In the genomic region with DNA sequence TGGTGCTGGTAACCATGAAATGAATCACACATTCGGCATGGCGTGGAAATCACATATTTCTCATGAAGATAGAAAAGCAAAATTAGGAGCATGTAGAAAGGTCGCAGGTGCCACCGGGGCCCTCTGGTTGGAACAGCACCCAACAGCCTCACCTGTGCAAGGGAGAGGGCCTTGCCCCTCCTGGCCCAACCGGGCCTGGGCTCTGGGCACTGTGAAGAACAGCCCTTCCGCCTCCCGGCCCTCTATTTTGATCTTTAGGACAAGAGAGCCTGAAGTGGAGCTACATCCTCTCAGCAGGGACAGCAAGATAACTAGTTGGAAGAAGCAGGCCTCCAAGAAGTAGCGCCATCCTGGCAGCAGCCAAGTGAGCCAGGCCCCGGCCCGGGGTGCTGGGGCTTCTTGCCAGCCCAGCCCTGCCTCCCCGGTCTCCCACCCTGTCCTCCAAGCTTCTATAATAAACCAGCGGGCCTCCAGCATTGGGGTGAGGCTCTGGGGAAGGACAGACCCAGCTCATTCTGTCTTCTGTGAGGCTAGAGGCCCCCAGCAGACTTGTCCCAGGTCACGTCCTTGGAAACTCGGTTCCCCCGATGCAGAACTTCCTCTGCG, we compare ENCODE assay signal across 2 cellular contexts.
TF ChIP-seq lines count a peak whose summit lies in the region.

No MANE protein-coding gene starts in this region.

TF ChIP-seq in GM23338, 12 proteins besides CTCF, POLR2A, EP300 and RAD21 (continues in another document):
- no peak for TF ChIP-seq EZH2 (IDR thresholded peaks at IDR 0.05; ENCODE audit: low read depth, unreplicated experiment)
- no peak for TF ChIP-seq CREB1 (CRISPR knock-in tag; IDR thresholded peaks at IDR 0.05; ENCODE audit: low read depth)
- no peak for TF ChIP-seq EZH2phosphoT487 (IDR thresholded peaks at IDR 0.05; ENCODE audit: unreplicated experiment)
- TF ChIP-seq ZNF331 (CRISPR knock-in tag; IDR thresholded peaks at IDR 0.05; ENCODE audit: low read depth): no peak
- TF ChIP-seq, protein P1, sequence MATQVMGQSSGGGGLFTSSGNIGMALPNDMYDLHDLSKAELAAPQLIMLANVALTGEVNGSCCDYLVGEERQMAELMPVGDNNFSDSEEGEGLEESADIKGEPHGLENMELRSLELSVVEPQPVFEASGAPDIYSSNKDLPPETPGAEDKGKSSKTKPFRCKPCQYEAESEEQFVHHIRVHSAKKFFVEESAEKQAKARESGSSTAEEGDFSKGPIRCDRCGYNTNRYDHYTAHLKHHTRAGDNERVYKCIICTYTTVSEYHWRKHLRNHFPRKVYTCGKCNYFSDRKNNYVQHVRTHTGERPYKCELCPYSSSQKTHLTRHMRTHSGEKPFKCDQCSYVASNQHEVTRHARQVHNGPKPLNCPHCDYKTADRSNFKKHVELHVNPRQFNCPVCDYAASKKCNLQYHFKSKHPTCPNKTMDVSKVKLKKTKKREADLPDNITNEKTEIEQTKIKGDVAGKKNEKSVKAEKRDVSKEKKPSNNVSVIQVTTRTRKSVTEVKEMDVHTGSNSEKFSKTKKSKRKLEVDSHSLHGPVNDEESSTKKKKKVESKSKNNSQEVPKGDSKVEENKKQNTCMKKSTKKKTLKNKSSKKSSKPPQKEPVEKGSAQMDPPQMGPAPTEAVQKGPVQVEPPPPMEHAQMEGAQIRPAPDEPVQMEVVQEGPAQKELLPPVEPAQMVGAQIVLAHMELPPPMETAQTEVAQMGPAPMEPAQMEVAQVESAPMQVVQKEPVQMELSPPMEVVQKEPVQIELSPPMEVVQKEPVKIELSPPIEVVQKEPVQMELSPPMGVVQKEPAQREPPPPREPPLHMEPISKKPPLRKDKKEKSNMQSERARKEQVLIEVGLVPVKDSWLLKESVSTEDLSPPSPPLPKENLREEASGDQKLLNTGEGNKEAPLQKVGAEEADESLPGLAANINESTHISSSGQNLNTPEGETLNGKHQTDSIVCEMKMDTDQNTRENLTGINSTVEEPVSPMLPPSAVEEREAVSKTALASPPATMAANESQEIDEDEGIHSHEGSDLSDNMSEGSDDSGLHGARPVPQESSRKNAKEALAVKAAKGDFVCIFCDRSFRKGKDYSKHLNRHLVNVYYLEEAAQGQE (IDR thresholded peaks at IDR 0.05; ENCODE audit: unreplicated experiment): no peak
- TF ChIP-seq JUNB (IDR thresholded peaks at IDR 0.05; ENCODE audit: unreplicated experiment): no peak
- TF ChIP-seq ZNF114 (CRISPR knock-in tag; IDR thresholded peaks at IDR 0.05): no peak
- no peak for TF ChIP-seq ETS1 (IDR thresholded peaks at IDR 0.05)
- no peak for TF ChIP-seq NANOG (IDR thresholded peaks at IDR 0.05; ENCODE audit: borderline replicate concordance)
- TF ChIP-seq POLR2AphosphoS5 (IDR thresholded peaks at IDR 0.05; ENCODE audit: low read depth): no peak

TF ChIP-seq in H1, 55 proteins besides CTCF, POLR2A, EP300 and RAD21:
- TF ChIP-seq CHD7 (IDR thresholded peaks at IDR 0.05; ENCODE audit: insufficient replicate concordance, low read length) (no peak), SRF (IDR thresholded peaks at IDR 0.05; ENCODE audit: low read depth, low read length) (no peak), KDM5A (IDR thresholded peaks at IDR 0.05; ENCODE audit: low read length) (no peak), CREB1 (IDR thresholded peaks at IDR 0.05) (no peak), YY1 (IDR thresholded peaks at IDR 0.05; ENCODE audit: low read depth, low read length) (no peak), KDM4A (IDR thresholded peaks at IDR 0.05; ENCODE audit: low read depth, low read length, severe bottlenecking) (no peak), GABPA (IDR thresholded peaks at IDR 0.05; ENCODE audit: borderline replicate concordance, insufficient read depth, low read length) (no peak), SP2 (IDR thresholded peaks at IDR 0.05; ENCODE audit: low read length) (no peak), JUND (IDR thresholded peaks at IDR 0.05; ENCODE audit: low read length) (no peak), NANOG (IDR thresholded peaks at IDR 0.05; ENCODE audit: insufficient read depth, low read depth, low read length, poor library complexity, severe bottlenecking) (no peak), RBBP5 (IDR thresholded peaks at IDR 0.05; ENCODE audit: borderline replicate concordance, low read depth, low read length) (no peak), CHD2 (IDR thresholded peaks at IDR 0.05; ENCODE audit: low read length) (no peak), CBX8 (IDR thresholded peaks at IDR 0.05; ENCODE audit: borderline replicate concordance, low read depth, low read length) (no peak), NRF1 (IDR thresholded peaks at IDR 0.05; ENCODE audit: low read depth, low read length) (no peak), TAF1 (IDR thresholded peaks at IDR 0.05; ENCODE audit: low read depth, low read length) (no peak), SIRT6 (IDR thresholded peaks at IDR 0.05; ENCODE audit: low read length) (no peak), BCL11A (IDR thresholded peaks at IDR 0.05; ENCODE audit: low read depth in 2 of 2, low read length in 2 of 2) (no peak), SIX5 (IDR thresholded peaks at IDR 0.05; ENCODE audit: low read depth, low read length) (no peak), CEBPB (IDR thresholded peaks at IDR 0.05; ENCODE audit: low read depth, low read length) (no peak)
- TF ChIP-seq, protein P2, sequence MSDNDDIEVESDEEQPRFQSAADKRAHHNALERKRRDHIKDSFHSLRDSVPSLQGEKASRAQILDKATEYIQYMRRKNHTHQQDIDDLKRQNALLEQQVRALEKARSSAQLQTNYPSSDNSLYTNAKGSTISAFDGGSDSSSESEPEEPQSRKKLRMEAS (IDR thresholded peaks at IDR 0.05): no peak
